In genomic region chr12:5888816-5889315, GRCh38 we compare ENCODE assay signal across 21 cellular contexts. TPM values are rescaled to one million over a fixed set of nuclear protein-coding genes. Genes with fewer than 3 reads are reported as not detected.
"Had no signal": no experiment of that assay in that cellular context is flagged by ENCODE, and none has a peak within 500 bp of the region (broad histone marks: within the 10 kb centered on the region; RNA-seq: fewer than 3 reads in every experiment).

No MANE protein-coding gene starts in this region.

- H3K9me3 Mint-ChIP-seq: effector memory CD8-positive, alpha-beta T cell; natural killer cell; stimulated activated naive CD8-positive, alpha-beta T cell treated with anti-CD3 and anti-CD28 coated beads, Interleukin-15, Interleukin-2, amounts not matched to agents 100 ng/mL and 50 ng/mL, for 24 hours had no signal

- H3K27me3 ChIP-seq: pancreas, right lobe of liver, tibial nerve, upper lobe of left lung, uterus had no signal

- H3K4me3 ChIP-seq: esophagus squamous epithelium, heart right ventricle, lower lobe of right lung, pancreas, right lobe of liver, thoracic aorta, tibial nerve, upper lobe of left lung, uterus had no signal

- FAIRE-seq: islet of Langerhans, pancreas, small intestine had no signal

- H3K9me3 ChIP-seq: esophagus squamous epithelium, lower lobe of right lung, neutrophil, pancreas, right lobe of liver, thoracic aorta, upper lobe of left lung, uterus had no signal

- DNase-seq: cortex of kidney; effector memory CD8-positive, alpha-beta T cell; esophagus squamous epithelium; foreskin melanocyte; heart right ventricle; hippocampal formation; left ventricle myocardium superior; lower lobe of right lung; natural killer cell; pancreas; right lobe of liver; small intestine; stimulated activated naive B cell treated with anti-CD40 and anti-IgM and Interleukin-4, amounts not matched to agents 10 μg/mL and 1 μg/mL and 100 μg/mL, for 72 hours; uterus had no signal

- H3K4me1 ChIP-seq: esophagus squamous epithelium, heart right ventricle, lower lobe of right lung, pancreas, right lobe of liver, tibial nerve, upper lobe of left lung, uterus had no signal

- H3K36me3 ChIP-seq: esophagus squamous epithelium, lower lobe of right lung, neutrophil, pancreas, right lobe of liver, thoracic aorta, tibial nerve, uterus had no signal

- H3K27ac Mint-ChIP-seq: effector memory CD8-positive, alpha-beta T cell; stimulated activated naive B cell treated with anti-CD40 and anti-IgM and Interleukin-4, amounts not matched to agents 10 μg/mL and 1 μg/mL and 100 μg/mL, for 72 hours; stimulated activated naive CD8-positive, alpha-beta T cell treated with anti-CD3 and anti-CD28 coated beads, Interleukin-15, Interleukin-2, amounts not matched to agents 100 ng/mL and 50 ng/mL, for 24 hours had no signal

- ATAC-seq: effector memory CD8-positive, alpha-beta T cell; left ventricle myocardium superior; lower lobe of right lung; natural killer cell; pancreas; right lobe of liver; stimulated activated naive B cell treated with anti-CD40 and anti-IgM and Interleukin-4, amounts not matched to agents 10 μg/mL and 1 μg/mL and 100 μg/mL, for 72 hours had no signal

- H3K27ac ChIP-seq: epithelial cell of prostate, esophagus squamous epithelium, heart right ventricle, lower lobe of right lung, neutrophil, pancreas, right lobe of liver, thoracic aorta, tibial nerve, upper lobe of left lung, uterus had no signal

- H3K36me3 Mint-ChIP-seq: natural killer cell had no signal

RNA-seq across cellular contexts. Expression of gene ANO2, which starts 56.2 kb away (rescaled TPM):
- total RNA-seq: natural killer cell had no signal
